17 cellular contexts compared by ENCODE assay signal in the genomic region with DNA sequence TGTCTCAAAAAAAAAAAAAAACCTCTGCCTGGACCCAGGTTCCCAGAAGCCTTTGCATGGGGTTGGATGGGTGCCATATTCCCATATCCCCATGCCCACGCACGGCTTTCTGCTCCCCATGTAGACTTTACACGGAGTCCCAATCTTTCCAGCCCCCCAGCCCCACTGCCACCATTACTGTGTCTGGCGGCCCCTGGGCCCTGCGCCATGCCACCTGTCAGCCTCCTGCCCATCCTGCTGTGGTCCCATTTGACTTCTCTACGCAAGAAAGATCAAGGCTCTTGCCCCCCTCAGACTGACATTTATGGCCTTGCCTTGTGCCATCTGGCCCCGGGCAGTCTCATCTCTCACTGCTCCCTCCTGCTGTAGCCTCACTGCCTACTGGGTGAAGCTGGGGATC. TPM values are rescaled to one million over a fixed set of nuclear protein-coding genes. Genes with fewer than 3 reads are reported as not detected.
DNase-seq lines count a peak whose midpoint lies in the region; ATAC-seq and TF ChIP-seq lines count a peak whose summit lies in the region.
"Had no signal": no experiment of that assay in that cellular context is flagged by ENCODE, and none has a peak within 500 bp of the region (broad histone marks: within the 10 kb centered on the region; RNA-seq: fewer than 3 reads in every experiment).

No MANE protein-coding gene starts in this region.

- no peaks in the 10 kb centered on the region for H3K27me3 Mint-ChIP-seq in activated CD4-positive, alpha-beta memory T cell treated with anti-CD3 and anti-CD28 coated beads for 36 hours
- H3K27me3 Mint-ChIP-seq in naive thymus-derived CD4-positive, alpha-beta T cell: no peaks in the 10 kb centered on the region
- H3K27me3 Mint-ChIP-seq: activated B cell treated with CpG ODN at 0.5 μM for 24 hours; activated naive CD8-positive, alpha-beta T cell; B cell had no signal

- POLR2A ChIA-PET in activated CD4-positive, alpha-beta memory T cell treated with anti-CD3 and anti-CD28 coated beads for 36 hours (lab: Charles Lee): no interaction called here
- POLR2A ChIA-PET in naive thymus-derived CD4-positive, alpha-beta T cell (lab: Charles Lee): no interaction called here

- intact Hi-C loops in activated CD4-positive, alpha-beta memory T cell treated with anti-CD3 and anti-CD28 coated beads for 36 hours (cut with micrococcal nuclease): no loop called here
- intact Hi-C loops in naive thymus-derived CD4-positive, alpha-beta T cell (cut with micrococcal nuclease): loop anchor here in 1 of 2 donors (5.0 kb wide), 1 partner anchor 33 kb away; the partner anchor contains the start of gene ST6GALNAC4
- intact Hi-C loops in sigmoid colon (cut with DNase I): no loop called here

- no peak for TF ChIP-seq CTCF in sigmoid colon (IDR thresholded peaks at IDR 0.05)

- peaks cover 24% of the 10 kb centered on the region for H3K36me3 Mint-ChIP-seq in activated CD4-positive, alpha-beta memory T cell treated with anti-CD3 and anti-CD28 coated beads for 36 hours
- peaks cover 1 to 34% (median 4%) of the 10 kb centered on the region in 5 donors for H3K36me3 Mint-ChIP-seq in naive thymus-derived CD4-positive, alpha-beta T cell
- H3K36me3 Mint-ChIP-seq: activated naive CD8-positive, alpha-beta T cell had no signal

- WGBS in sigmoid colon, 2 donors: 76 to 80% methylated on average over 7 of the region's 7 CpGs

- H3K9me3 ChIP-seq in BLaER1 (no peaks in the 10 kb centered on the region), sigmoid colon (no peaks in the 10 kb centered on the region)
- no peaks in the 10 kb centered on the region for H3K9me3 ChIP-seq in naive thymus-derived CD4-positive, alpha-beta T cell (ENCODE audit: control insufficient read depth in 2 of 3, low read length in 3 of 3)
- H3K9me3 ChIP-seq: gastroesophageal sphincter had no signal

- H3K27ac ChIP-seq in BLaER1 (peak overlapping the region; percentile 88), sigmoid colon (no peak overlapping the region)
- no peak overlapping the region for H3K27ac ChIP-seq in naive thymus-derived CD4-positive, alpha-beta T cell (ENCODE audit: low read depth, low read length)

- DNase-seq in Daoy (ENCODE audit: low read depth) (peak; percentile 6), RKO (ENCODE audit: low spot score) (no peak), COLO829 (ENCODE audit: low spot score) (no peak), sigmoid colon (no peak)
- DNase-seq in activated CD4-positive, alpha-beta memory T cell treated with anti-CD3 and anti-CD28 coated beads for 36 hours: no peak
- DNase-seq in naive thymus-derived CD4-positive, alpha-beta T cell: no peak
- DNase-seq: activated B cell treated with CpG ODN at 0.5 μM for 24 hours; activated CD8-positive, alpha-beta memory T cell treated with anti-CD3 and anti-CD28 coated beads, Interleukin-2, amount 50 U/mL, for 48 hours; cerebellar nuclear complex; GOT3; stimulated activated naive CD8-positive, alpha-beta T cell treated with anti-CD3 and anti-CD28 coated beads, Interleukin-15, Interleukin-2, amounts not matched to agents 100 U/mL and 50 U/mL, for 24 hours had no signal

- H3K4me3 ChIP-seq in BLaER1: 0 out of 2 replicates have a peak overlapping the region, but pooled peaks have one; percentile 28
- no peak overlapping the region for H3K4me3 ChIP-seq in naive thymus-derived CD4-positive, alpha-beta T cell (ENCODE audit: low read length)
- H3K4me3 ChIP-seq in sigmoid colon: no peak overlapping the region
- H3K4me3 ChIP-seq: gastroesophageal sphincter, skin epidermis had no signal

- TF ChIP-seq POLR2A in sigmoid colon (IDR thresholded peaks at IDR 0.05): no peak

- no peak for TF ChIP-seq EP300 in sigmoid colon (IDR thresholded peaks at IDR 0.05)

- H3K36me3 ChIP-seq in BLaER1: peaks cover 10% of the 10 kb centered on the region
- peaks cover 7 to 44% (median 13%) of the 10 kb centered on the region in 3 experiments for H3K36me3 ChIP-seq in naive thymus-derived CD4-positive, alpha-beta T cell (ENCODE audit: control insufficient read depth in 2 of 3, insufficient read depth in 3 of 3, low read length in 3 of 3)
- H3K36me3 ChIP-seq in sigmoid colon: peaks cover 22 to 39% (median 27%) of the 10 kb centered on the region in 4 donors

- H3K4me3 Mint-ChIP-seq in activated CD4-positive, alpha-beta memory T cell treated with anti-CD3 and anti-CD28 coated beads for 36 hours: no peak overlapping the region
- no peak overlapping the region for H3K4me3 Mint-ChIP-seq in naive thymus-derived CD4-positive, alpha-beta T cell
- H3K4me3 Mint-ChIP-seq: activated B cell treated with CpG ODN at 0.5 μM for 24 hours; activated naive CD8-positive, alpha-beta T cell; B cell had no signal

- no peak for ATAC-seq in naive thymus-derived CD4-positive, alpha-beta T cell
- no peak for ATAC-seq in HG03280 (IDR thresholded peaks at IDR 0.05; ENCODE audit: unreplicated experiment)

- H3K27me3 ChIP-seq in BLaER1: no peaks in the 10 kb centered on the region
- H3K27me3 ChIP-seq in naive thymus-derived CD4-positive, alpha-beta T cell (ENCODE audit: control insufficient read depth in 2 of 2, insufficient read depth in 2 of 2, low read length in 2 of 2): no peaks in the 10 kb centered on the region
- no peaks in the 10 kb centered on the region for H3K27me3 ChIP-seq in sigmoid colon
- H3K27me3 ChIP-seq: gastroesophageal sphincter had no signal

- H3K9me3 Mint-ChIP-seq in activated CD4-positive, alpha-beta memory T cell treated with anti-CD3 and anti-CD28 coated beads for 36 hours: no peaks in the 10 kb centered on the region
- H3K9me3 Mint-ChIP-seq in naive thymus-derived CD4-positive, alpha-beta T cell: no peaks in the 10 kb centered on the region
- H3K9me3 Mint-ChIP-seq: activated B cell treated with CpG ODN at 0.5 μM for 24 hours had no signal

- peak overlapping the region; percentile 85 for H3K4me2 ChIP-seq in BLaER1

- H3K27ac Mint-ChIP-seq in activated CD4-positive, alpha-beta memory T cell treated with anti-CD3 and anti-CD28 coated beads for 36 hours: peak overlapping the region; percentile 33
- H3K27ac Mint-ChIP-seq in naive thymus-derived CD4-positive, alpha-beta T cell: peak overlapping the region in 6 of 9 donors; percentile 4 to 82 (median 58)
- H3K27ac Mint-ChIP-seq: activated naive CD8-positive, alpha-beta T cell had no signal

- H3K9ac ChIP-seq in BLaER1: peak overlapping the region; percentile 79

- H4K20me1 ChIP-seq in BLaER1: no peaks in the 10 kb centered on the region

- H3K4me1 ChIP-seq in BLaER1 (peaks cover 99% of the 10 kb centered on the region), sigmoid colon (peaks cover 0 to 4% (median 0%) of the 10 kb centered on the region in 4 donors)
- no peaks in the 10 kb centered on the region for H3K4me1 ChIP-seq in naive thymus-derived CD4-positive, alpha-beta T cell (ENCODE audit: control insufficient read depth in 2 of 2, insufficient read depth in 2 of 2, low read length in 2 of 2)

- peaks cover 7% of the 10 kb centered on the region for H3K4me1 Mint-ChIP-seq in activated CD4-positive, alpha-beta memory T cell treated with anti-CD3 and anti-CD28 coated beads for 36 hours (ENCODE audit: low read depth)
- H3K4me1 Mint-ChIP-seq in naive thymus-derived CD4-positive, alpha-beta T cell: peaks cover 0 to 20% (median 14%) of the 10 kb centered on the region in 7 donors

- CTCF ChIA-PET in activated CD4-positive, alpha-beta memory T cell treated with anti-CD3 and anti-CD28 coated beads for 36 hours (lab: Charles Lee): no interaction called here
- CTCF ChIA-PET in naive thymus-derived CD4-positive, alpha-beta T cell (lab: Charles Lee): interaction anchor here (1.1 kb wide), 1 partner anchor 23 kb away, joined by 3 read pairs; no protein-coding TSS in a partner anchor

RNA-seq across cellular contexts. Expression of gene AK1, which starts 6.5 kb away (rescaled TPM):
- total RNA-seq in Daoy (2014; rRNA removed; shearing (Covaris generic)): 37.5 and 73.4 TPM in 2 replicates
- 10 to 100 TPM; 27.7 to 28.5 TPM for total RNA-seq in activated CD4-positive, alpha-beta memory T cell treated with anti-CD3 and anti-CD28 coated beads for 36 hours
- 10 to 100 TPM; 33.2 to 64.9 (median 51.6) TPM for total RNA-seq in naive thymus-derived CD4-positive, alpha-beta T cell
- under 1 TPM; 0.09 to 0.21 TPM for polyA plus RNA-seq in naive thymus-derived CD4-positive, alpha-beta T cell
- 10 to 100 TPM; 28.8 to 73.2 (median 48.7) TPM for total RNA-seq in sigmoid colon
- polyA plus RNA-seq in sigmoid colon: 100 to 1,000 TPM in 1 of 3 donors, 10 to 100 TPM in 2; 85.9 to 254 (median 85.9) TPM

RNA-seq across cellular contexts. Expression of gene ST6GALNAC6, which starts 15.4 kb away (rescaled TPM):
- total RNA-seq in Daoy (2014; rRNA removed; shearing (Covaris generic)): 11.3 and 12.7 TPM in 2 replicates
- 10 to 100 TPM; 50.1 to 53.8 TPM for total RNA-seq in activated CD4-positive, alpha-beta memory T cell treated with anti-CD3 and anti-CD28 coated beads for 36 hours
- 100 to 1,000 TPM in 3 of 5 experiments, 10 to 100 TPM in 2; 63.0 to 125 (median 107) TPM for total RNA-seq in naive thymus-derived CD4-positive, alpha-beta T cell
- polyA plus RNA-seq in naive thymus-derived CD4-positive, alpha-beta T cell: 10 to 100 TPM; 28.3 to 34.5 TPM
- total RNA-seq in sigmoid colon: 100 to 1,000 TPM; 107 to 125 (median 114) TPM
- polyA plus RNA-seq in sigmoid colon: 100 to 1,000 TPM in 1 of 3 donors, 10 to 100 TPM in 2; 35.6 to 112 (median 87.1) TPM

RNA-seq across cellular contexts. Expression of gene ENG, which starts 29.5 kb away (rescaled TPM):
- 2.6 and 4.1 TPM in 2 replicates for total RNA-seq in Daoy (2014; rRNA removed; shearing (Covaris generic))
- total RNA-seq in activated CD4-positive, alpha-beta memory T cell treated with anti-CD3 and anti-CD28 coated beads for 36 hours: 10 to 100 TPM; 12.0 to 12.2 TPM
- 10 to 100 TPM in 4 of 5 experiments, 1 to 10 TPM in 1; 6.2 to 25.8 (median 12.5) TPM for total RNA-seq in naive thymus-derived CD4-positive, alpha-beta T cell
- polyA plus RNA-seq in naive thymus-derived CD4-positive, alpha-beta T cell: 1 to 10 TPM; 4.5 to 6.4 TPM
- 10 to 100 TPM; 17.1 to 28.5 (median 20.6) TPM for total RNA-seq in sigmoid colon
- polyA plus RNA-seq in sigmoid colon: 10 to 100 TPM in 2 of 3 donors, 1 to 10 TPM in 1; 5.4 to 50.4 (median 25.7) TPM

RNA-seq across cellular contexts. Expression of gene ST6GALNAC4, which starts 32.9 kb away (rescaled TPM):
- 29.1 and 78.4 TPM in 2 replicates for total RNA-seq in Daoy (2014; rRNA removed; shearing (Covaris generic))
- 10 to 100 TPM; 21.2 to 23.5 TPM for total RNA-seq in activated CD4-positive, alpha-beta memory T cell treated with anti-CD3 and anti-CD28 coated beads for 36 hours
- 10 to 100 TPM; 28.0 to 51.0 (median 36.1) TPM for total RNA-seq in naive thymus-derived CD4-positive, alpha-beta T cell
- 10 to 100 TPM; 20.0 to 21.7 TPM for polyA plus RNA-seq in naive thymus-derived CD4-positive, alpha-beta T cell
- total RNA-seq in sigmoid colon: 10 to 100 TPM; 22.8 to 27.7 (median 25.5) TPM
- 10 to 100 TPM; 25.2 to 51.1 (median 37.7) TPM for polyA plus RNA-seq in sigmoid colon

RNA-seq across cellular contexts. Expression of gene PIP5KL1, which starts 46.6 kb away (rescaled TPM):
- total RNA-seq in Daoy (2014; rRNA removed; shearing (Covaris generic)): 0.18 and 0.51 TPM in 2 replicates
- 1 to 10 TPM in 1 of 2 experiments, under 1 TPM in 1; 0.94 to 2.9 TPM for total RNA-seq in activated CD4-positive, alpha-beta memory T cell treated with anti-CD3 and anti-CD28 coated beads for 36 hours
- total RNA-seq in naive thymus-derived CD4-positive, alpha-beta T cell: 1 to 10 TPM; 1.4 to 2.9 (median 2.1) TPM
- under 1 TPM in 1 of 2 donors, not detected in 1; 0.17 TPM for polyA plus RNA-seq in naive thymus-derived CD4-positive, alpha-beta T cell
- total RNA-seq in sigmoid colon: 1 to 10 TPM in 3 of 4 donors, under 1 TPM in 1; 0.16 to 4.2 (median 2.6) TPM
- polyA plus RNA-seq in sigmoid colon: 1 to 10 TPM in 1 of 3 donors, under 1 TPM in 1, not detected in 1; 0.70 to 1.8 TPM
